Comparison of ENCODE assay signal across 1 cellular context in genomic region chr11:118620529-118621070, GRCh38.
TF ChIP-seq lines count a peak whose summit lies in the region.

No MANE protein-coding gene starts in this region.

TF ChIP-seq in HepG2, 621 proteins besides CTCF, POLR2A, EP300 and RAD21 (continues in another document):
- TF ChIP-seq ZNF580 (CRISPR knock-in tag; IDR thresholded peaks at IDR 0.05; ENCODE audit: borderline replicate concordance, low read depth) (peak; percentile 81; the same call in 1 of the 2 replicates), ZNF839 (CRISPR knock-in tag; IDR thresholded peaks at IDR 0.05; ENCODE audit: borderline replicate concordance) (peak; percentile 54; the same call in 1 of the 2 replicates), CREM (IDR thresholded peaks at IDR 0.05) (0 out of 2 replicates have a peak, but pooled peaks have one; percentile 38), CREM (CRISPR knock-in tag; IDR thresholded peaks at IDR 0.05) (no peak), RXRB (CRISPR knock-in tag; IDR thresholded peaks at IDR 0.05; ENCODE audit: borderline replicate concordance) (peak; percentile 40), ZNF619 (CRISPR knock-in tag; IDR thresholded peaks at IDR 0.05) (0 out of 2 replicates have a peak, but pooled peaks have one; percentile 29), RFX1 (IDR thresholded peaks at IDR 0.05) (no peak), DMAP1 (CRISPR knock-in tag; IDR thresholded peaks at IDR 0.05) (peak; percentile 70; the same call in 1 of the 2 replicates), FOXK2 (IDR thresholded peaks at IDR 0.05) (peak; percentile 26; the same call in 1 of the 2 replicates), TGIF2 (CRISPR knock-in tag; IDR thresholded peaks at IDR 0.05) (no peak), MTA1 (CRISPR knock-in tag; IDR thresholded peaks at IDR 0.05; ENCODE audit: borderline replicate concordance) (no peak), FOXP1 (IDR thresholded peaks at IDR 0.05) (no peak), FOXP1 (CRISPR knock-in tag; IDR thresholded peaks at IDR 0.05) (peak; percentile 32; the same call in 1 of the 2 replicates), GABPA (IDR thresholded peaks at IDR 0.05; ENCODE audit: low read depth, low read length) (peak; percentile 75), GABPA (CRISPR knock-in tag; IDR thresholded peaks at IDR 0.05; ENCODE audit: low read depth) (peak; percentile 92), ZNF615 (CRISPR knock-in tag; IDR thresholded peaks at IDR 0.05; ENCODE audit: borderline replicate concordance) (peak; percentile 68; the same call in 1 of the 2 replicates), GTF3A (CRISPR knock-in tag; conservative IDR thresholded peaks at IDR 0.05) (peak; percentile 86; the same call in 1 of the 2 replicates), PHF21A (CRISPR knock-in tag; IDR thresholded peaks at IDR 0.05) (peak; percentile 63), ZMYM3 (CRISPR knock-in tag; IDR thresholded peaks at IDR 0.05) (peak; percentile 58; the same call in 1 of the 2 replicates), HMGXB4 (CRISPR knock-in tag; IDR thresholded peaks at IDR 0.05; ENCODE audit: borderline replicate concordance in 1 of 2, low read depth in 1 of 2) (peak; percentile 19 to 53; a peak in 2 of 4 replicates), BCL6 (CRISPR knock-in tag; IDR thresholded peaks at IDR 0.05) (peak; percentile 3; the same call in 1 of the 2 replicates), NR2C2 (CRISPR knock-in tag; IDR thresholded peaks at IDR 0.05; ENCODE audit: borderline replicate concordance) (peak; percentile 79), SOX6 (IDR thresholded peaks at IDR 0.05) (no peak), SOX6 (CRISPR knock-in tag; IDR thresholded peaks at IDR 0.05) (peak; percentile 69), RXRA (CRISPR knock-in tag; IDR thresholded peaks at IDR 0.05) (peak; percentile 73), GATAD2A (CRISPR knock-in tag; IDR thresholded peaks at IDR 0.05) (peak; percentile 26; the same call in 1 of the 2 replicates), POGK (CRISPR knock-in tag; conservative IDR thresholded peaks at IDR 0.05) (no peak), GTF2F1 (IDR thresholded peaks at IDR 0.05; ENCODE audit: low read length) (no peak), IRF2 (CRISPR knock-in tag; IDR thresholded peaks at IDR 0.05) (0 out of 2 replicates have a peak, but pooled peaks have one; percentile 30), ZNF746 (CRISPR knock-in tag; IDR thresholded peaks at IDR 0.05) (peak; percentile 17; the same call in 1 of the 2 replicates), RNF219 (CRISPR knock-in tag; IDR thresholded peaks at IDR 0.05) (0 out of 2 replicates have a peak, but pooled peaks have one; percentile 31), CHCHD3 (CRISPR knock-in tag; IDR thresholded peaks at IDR 0.05) (no peak), ZNF160 (CRISPR knock-in tag; IDR thresholded peaks at IDR 0.05) (peak; percentile 51; the same call in 1 of the 2 replicates), ZNF276 (CRISPR knock-in tag; IDR thresholded peaks at IDR 0.05; ENCODE audit: low read depth) (0 out of 2 replicates have a peak, but pooled peaks have one; percentile 26), ZC3H4 (CRISPR knock-in tag; IDR thresholded peaks at IDR 0.05; ENCODE audit: borderline replicate concordance) (peak; percentile 51; the same call in 1 of the 2 replicates), ESRRA (CRISPR knock-in tag; IDR thresholded peaks at IDR 0.05; ENCODE audit: low read depth) (peak; percentile 87), KMT2A (CRISPR knock-in tag; IDR thresholded peaks at IDR 0.05) (0 out of 2 replicates have a peak, but pooled peaks have one; percentile 54), BRD4 (CRISPR knock-in tag; IDR thresholded peaks at IDR 0.05) (no peak), SP2 (CRISPR knock-in tag; IDR thresholded peaks at IDR 0.05) (peak; percentile 23; the same call in 1 of the 2 replicates), ZIK1 (CRISPR knock-in tag; IDR thresholded peaks at IDR 0.05; ENCODE audit: borderline replicate concordance, low read depth) (0 out of 2 replicates have a peak, but pooled peaks have one; percentile 5), ELF3 (CRISPR knock-in tag; IDR thresholded peaks at IDR 0.05) (peak; percentile 69; the same call in 1 of the 2 replicates), BRCA1 (CRISPR knock-in tag; IDR thresholded peaks at IDR 0.05) (0 out of 2 replicates have a peak, but pooled peaks have one; percentile 38), MXD1 (CRISPR knock-in tag; IDR thresholded peaks at IDR 0.05) (peak; percentile 20; the same call in 1 of the 2 replicates), NFKBIZ (CRISPR knock-in tag; IDR thresholded peaks at IDR 0.05) (0 out of 2 replicates have a peak, but pooled peaks have one; percentile 45), HMG20B (CRISPR knock-in tag; conservative IDR thresholded peaks at IDR 0.05) (0 out of 2 replicates have a peak, but pooled peaks have one; percentile 38), ZFY (CRISPR knock-in tag; IDR thresholded peaks at IDR 0.05) (peak; percentile 79), MYC (CRISPR knock-in tag; IDR thresholded peaks at IDR 0.05; ENCODE audit: borderline replicate concordance) (peak; percentile 65), ZNF761 (CRISPR knock-in tag; conservative IDR thresholded peaks at IDR 0.05) (no peak; the same call in 1 of the 2 replicates), MATR3 (CRISPR knock-in tag; IDR thresholded peaks at IDR 0.05) (no peak), NCOR1 (IDR thresholded peaks at IDR 0.05; ENCODE audit: borderline replicate concordance, low read length) (peak; percentile 43; the same call in 1 of the 2 replicates), ZSCAN20 (CRISPR knock-in tag; IDR thresholded peaks at IDR 0.05; ENCODE audit: borderline replicate concordance) (no peak), ELF4 (CRISPR knock-in tag; IDR thresholded peaks at IDR 0.05; ENCODE audit: borderline replicate concordance) (peak; percentile 70; the same call in 1 of the 2 replicates)
- TF ChIP-seq, protein P1, sequence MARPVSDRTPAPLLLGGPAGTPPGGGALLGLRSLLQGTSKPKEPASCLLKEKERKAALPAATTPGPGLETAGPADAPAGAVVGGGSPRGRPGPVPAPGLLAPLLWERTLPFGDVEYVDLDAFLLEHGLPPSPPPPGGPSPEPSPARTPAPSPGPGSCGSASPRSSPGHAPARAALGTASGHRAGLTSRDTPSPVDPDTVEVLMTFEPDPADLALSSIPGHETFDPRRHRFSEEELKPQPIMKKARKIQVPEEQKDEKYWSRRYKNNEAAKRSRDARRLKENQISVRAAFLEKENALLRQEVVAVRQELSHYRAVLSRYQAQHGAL (CRISPR knock-in tag; IDR thresholded peaks at IDR 0.05; ENCODE audit: not compliant biosample characterization), result no peak
- TF ChIP-seq, protein P2, sequence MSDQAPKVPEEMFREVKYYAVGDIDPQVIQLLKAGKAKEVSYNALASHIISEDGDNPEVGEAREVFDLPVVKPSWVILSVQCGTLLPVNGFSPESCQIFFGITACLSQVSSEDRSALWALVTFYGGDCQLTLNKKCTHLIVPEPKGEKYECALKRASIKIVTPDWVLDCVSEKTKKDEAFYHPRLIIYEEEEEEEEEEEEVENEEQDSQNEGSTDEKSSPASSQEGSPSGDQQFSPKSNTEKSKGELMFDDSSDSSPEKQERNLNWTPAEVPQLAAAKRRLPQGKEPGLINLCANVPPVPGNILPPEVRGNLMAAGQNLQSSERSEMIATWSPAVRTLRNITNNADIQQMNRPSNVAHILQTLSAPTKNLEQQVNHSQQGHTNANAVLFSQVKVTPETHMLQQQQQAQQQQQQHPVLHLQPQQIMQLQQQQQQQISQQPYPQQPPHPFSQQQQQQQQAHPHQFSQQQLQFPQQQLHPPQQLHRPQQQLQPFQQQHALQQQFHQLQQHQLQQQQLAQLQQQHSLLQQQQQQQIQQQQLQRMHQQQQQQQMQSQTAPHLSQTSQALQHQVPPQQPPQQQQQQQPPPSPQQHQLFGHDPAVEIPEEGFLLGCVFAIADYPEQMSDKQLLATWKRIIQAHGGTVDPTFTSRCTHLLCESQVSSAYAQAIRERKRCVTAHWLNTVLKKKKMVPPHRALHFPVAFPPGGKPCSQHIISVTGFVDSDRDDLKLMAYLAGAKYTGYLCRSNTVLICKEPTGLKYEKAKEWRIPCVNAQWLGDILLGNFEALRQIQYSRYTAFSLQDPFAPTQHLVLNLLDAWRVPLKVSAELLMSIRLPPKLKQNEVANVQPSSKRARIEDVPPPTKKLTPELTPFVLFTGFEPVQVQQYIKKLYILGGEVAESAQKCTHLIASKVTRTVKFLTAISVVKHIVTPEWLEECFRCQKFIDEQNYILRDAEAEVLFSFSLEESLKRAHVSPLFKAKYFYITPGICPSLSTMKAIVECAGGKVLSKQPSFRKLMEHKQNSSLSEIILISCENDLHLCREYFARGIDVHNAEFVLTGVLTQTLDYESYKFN (CRISPR knock-in tag; conservative IDR thresholded peaks at IDR 0.05), result peak; percentile 72
- TF ChIP-seq, protein P3, sequence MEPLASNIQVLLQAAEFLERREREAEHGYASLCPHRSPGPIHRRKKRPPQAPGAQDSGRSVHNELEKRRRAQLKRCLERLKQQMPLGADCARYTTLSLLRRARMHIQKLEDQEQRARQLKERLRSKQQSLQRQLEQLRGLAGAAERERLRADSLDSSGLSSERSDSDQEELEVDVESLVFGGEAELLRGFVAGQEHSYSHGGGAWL (CRISPR knock-in tag; IDR thresholded peaks at IDR 0.05), result 0 out of 2 replicates have a peak, but pooled peaks have one; percentile 1
- TF ChIP-seq, protein P4, sequence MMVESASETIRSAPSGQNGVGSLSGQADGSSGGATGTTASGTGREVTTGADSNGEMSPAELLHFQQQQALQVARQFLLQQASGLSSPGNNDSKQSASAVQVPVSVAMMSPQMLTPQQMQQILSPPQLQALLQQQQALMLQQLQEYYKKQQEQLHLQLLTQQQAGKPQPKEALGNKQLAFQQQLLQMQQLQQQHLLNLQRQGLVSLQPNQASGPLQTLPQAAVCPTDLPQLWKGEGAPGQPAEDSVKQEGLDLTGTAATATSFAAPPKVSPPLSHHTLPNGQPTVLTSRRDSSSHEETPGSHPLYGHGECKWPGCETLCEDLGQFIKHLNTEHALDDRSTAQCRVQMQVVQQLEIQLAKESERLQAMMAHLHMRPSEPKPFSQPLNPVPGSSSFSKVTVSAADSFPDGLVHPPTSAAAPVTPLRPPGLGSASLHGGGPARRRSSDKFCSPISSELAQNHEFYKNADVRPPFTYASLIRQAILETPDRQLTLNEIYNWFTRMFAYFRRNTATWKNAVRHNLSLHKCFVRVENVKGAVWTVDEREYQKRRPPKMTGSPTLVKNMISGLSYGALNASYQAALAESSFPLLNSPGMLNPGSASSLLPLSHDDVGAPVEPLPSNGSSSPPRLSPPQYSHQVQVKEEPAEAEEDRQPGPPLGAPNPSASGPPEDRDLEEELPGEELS (CRISPR knock-in tag; IDR thresholded peaks at IDR 0.05), result peak; percentile 37
